In the genomic region with DNA sequence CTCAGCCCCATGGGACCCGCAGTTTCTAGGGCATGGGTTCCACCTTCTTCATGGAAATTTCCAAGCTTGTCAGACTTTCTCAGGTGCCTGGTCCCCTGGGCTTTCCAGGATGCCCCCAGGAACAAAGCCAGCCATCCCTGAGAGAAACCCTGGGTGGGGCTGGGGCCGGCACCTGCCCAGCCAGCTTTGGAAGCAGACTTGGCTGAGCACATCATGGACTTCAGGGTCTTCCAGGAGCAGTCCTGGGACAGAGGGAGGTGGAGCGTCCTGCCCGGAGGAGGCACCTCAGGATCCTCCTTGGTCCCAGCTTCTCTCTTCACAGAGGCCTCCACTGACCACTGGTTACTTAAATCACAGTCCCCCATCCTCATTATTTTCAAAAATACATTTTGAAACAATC, we compare ENCODE assay signal across 2 cellular contexts.
TF ChIP-seq lines count a peak whose summit lies in the region.

No MANE protein-coding gene starts in this region.

TF ChIP-seq in H1, 55 proteins besides CTCF, POLR2A, EP300 and RAD21 (continues in another document):
- TF ChIP-seq CHD1 (IDR thresholded peaks at IDR 0.05; ENCODE audit: low read depth, low read length) = no peak
- no peak for TF ChIP-seq GTF2F1 (IDR thresholded peaks at IDR 0.05; ENCODE audit: borderline replicate concordance, low read depth, low read length)
- TF ChIP-seq SIX5 (IDR thresholded peaks at IDR 0.05; ENCODE audit: low read depth, low read length) = no peak
- TF ChIP-seq RNF2 (IDR thresholded peaks at IDR 0.05; ENCODE audit: borderline replicate concordance, low read depth, low read length, missing control alignments, poor library complexity, severe bottlenecking) = no peak
- no peak for TF ChIP-seq FOSL1 (IDR thresholded peaks at IDR 0.05; ENCODE audit: insufficient read depth, low read depth, low read length)
- TF ChIP-seq RBBP5 (IDR thresholded peaks at IDR 0.05; ENCODE audit: borderline replicate concordance, low read depth, low read length) = no peak
- no peak for TF ChIP-seq EZH2 (IDR thresholded peaks at IDR 0.05; ENCODE audit: low read depth, low read length, severe bottlenecking)
- TF ChIP-seq CBX8 (IDR thresholded peaks at IDR 0.05; ENCODE audit: borderline replicate concordance, low read depth, low read length) = no peak
- TF ChIP-seq BRCA1 (IDR thresholded peaks at IDR 0.05; ENCODE audit: low read depth, low read length) = no peak
- TF ChIP-seq POU5F1 (IDR thresholded peaks at IDR 0.05; ENCODE audit: low read depth, low read length) = no peak
- TF ChIP-seq CTBP2 (IDR thresholded peaks at IDR 0.05; ENCODE audit: borderline replicate concordance, insufficient read depth, insufficient read length, low read length) = no peak
- TF ChIP-seq, protein P1, sequence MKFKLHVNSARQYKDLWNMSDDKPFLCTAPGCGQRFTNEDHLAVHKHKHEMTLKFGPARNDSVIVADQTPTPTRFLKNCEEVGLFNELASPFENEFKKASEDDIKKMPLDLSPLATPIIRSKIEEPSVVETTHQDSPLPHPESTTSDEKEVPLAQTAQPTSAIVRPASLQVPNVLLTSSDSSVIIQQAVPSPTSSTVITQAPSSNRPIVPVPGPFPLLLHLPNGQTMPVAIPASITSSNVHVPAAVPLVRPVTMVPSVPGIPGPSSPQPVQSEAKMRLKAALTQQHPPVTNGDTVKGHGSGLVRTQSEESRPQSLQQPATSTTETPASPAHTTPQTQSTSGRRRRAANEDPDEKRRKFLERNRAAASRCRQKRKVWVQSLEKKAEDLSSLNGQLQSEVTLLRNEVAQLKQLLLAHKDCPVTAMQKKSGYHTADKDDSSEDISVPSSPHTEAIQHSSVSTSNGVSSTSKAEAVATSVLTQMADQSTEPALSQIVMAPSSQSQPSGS (IDR thresholded peaks at IDR 0.05; ENCODE audit: low read length) = no peak
- TF ChIP-seq JUND (IDR thresholded peaks at IDR 0.05; ENCODE audit: low read length) = no peak
- no peak for TF ChIP-seq KDM5A (IDR thresholded peaks at IDR 0.05; ENCODE audit: low read length)
- TF ChIP-seq, protein P2, sequence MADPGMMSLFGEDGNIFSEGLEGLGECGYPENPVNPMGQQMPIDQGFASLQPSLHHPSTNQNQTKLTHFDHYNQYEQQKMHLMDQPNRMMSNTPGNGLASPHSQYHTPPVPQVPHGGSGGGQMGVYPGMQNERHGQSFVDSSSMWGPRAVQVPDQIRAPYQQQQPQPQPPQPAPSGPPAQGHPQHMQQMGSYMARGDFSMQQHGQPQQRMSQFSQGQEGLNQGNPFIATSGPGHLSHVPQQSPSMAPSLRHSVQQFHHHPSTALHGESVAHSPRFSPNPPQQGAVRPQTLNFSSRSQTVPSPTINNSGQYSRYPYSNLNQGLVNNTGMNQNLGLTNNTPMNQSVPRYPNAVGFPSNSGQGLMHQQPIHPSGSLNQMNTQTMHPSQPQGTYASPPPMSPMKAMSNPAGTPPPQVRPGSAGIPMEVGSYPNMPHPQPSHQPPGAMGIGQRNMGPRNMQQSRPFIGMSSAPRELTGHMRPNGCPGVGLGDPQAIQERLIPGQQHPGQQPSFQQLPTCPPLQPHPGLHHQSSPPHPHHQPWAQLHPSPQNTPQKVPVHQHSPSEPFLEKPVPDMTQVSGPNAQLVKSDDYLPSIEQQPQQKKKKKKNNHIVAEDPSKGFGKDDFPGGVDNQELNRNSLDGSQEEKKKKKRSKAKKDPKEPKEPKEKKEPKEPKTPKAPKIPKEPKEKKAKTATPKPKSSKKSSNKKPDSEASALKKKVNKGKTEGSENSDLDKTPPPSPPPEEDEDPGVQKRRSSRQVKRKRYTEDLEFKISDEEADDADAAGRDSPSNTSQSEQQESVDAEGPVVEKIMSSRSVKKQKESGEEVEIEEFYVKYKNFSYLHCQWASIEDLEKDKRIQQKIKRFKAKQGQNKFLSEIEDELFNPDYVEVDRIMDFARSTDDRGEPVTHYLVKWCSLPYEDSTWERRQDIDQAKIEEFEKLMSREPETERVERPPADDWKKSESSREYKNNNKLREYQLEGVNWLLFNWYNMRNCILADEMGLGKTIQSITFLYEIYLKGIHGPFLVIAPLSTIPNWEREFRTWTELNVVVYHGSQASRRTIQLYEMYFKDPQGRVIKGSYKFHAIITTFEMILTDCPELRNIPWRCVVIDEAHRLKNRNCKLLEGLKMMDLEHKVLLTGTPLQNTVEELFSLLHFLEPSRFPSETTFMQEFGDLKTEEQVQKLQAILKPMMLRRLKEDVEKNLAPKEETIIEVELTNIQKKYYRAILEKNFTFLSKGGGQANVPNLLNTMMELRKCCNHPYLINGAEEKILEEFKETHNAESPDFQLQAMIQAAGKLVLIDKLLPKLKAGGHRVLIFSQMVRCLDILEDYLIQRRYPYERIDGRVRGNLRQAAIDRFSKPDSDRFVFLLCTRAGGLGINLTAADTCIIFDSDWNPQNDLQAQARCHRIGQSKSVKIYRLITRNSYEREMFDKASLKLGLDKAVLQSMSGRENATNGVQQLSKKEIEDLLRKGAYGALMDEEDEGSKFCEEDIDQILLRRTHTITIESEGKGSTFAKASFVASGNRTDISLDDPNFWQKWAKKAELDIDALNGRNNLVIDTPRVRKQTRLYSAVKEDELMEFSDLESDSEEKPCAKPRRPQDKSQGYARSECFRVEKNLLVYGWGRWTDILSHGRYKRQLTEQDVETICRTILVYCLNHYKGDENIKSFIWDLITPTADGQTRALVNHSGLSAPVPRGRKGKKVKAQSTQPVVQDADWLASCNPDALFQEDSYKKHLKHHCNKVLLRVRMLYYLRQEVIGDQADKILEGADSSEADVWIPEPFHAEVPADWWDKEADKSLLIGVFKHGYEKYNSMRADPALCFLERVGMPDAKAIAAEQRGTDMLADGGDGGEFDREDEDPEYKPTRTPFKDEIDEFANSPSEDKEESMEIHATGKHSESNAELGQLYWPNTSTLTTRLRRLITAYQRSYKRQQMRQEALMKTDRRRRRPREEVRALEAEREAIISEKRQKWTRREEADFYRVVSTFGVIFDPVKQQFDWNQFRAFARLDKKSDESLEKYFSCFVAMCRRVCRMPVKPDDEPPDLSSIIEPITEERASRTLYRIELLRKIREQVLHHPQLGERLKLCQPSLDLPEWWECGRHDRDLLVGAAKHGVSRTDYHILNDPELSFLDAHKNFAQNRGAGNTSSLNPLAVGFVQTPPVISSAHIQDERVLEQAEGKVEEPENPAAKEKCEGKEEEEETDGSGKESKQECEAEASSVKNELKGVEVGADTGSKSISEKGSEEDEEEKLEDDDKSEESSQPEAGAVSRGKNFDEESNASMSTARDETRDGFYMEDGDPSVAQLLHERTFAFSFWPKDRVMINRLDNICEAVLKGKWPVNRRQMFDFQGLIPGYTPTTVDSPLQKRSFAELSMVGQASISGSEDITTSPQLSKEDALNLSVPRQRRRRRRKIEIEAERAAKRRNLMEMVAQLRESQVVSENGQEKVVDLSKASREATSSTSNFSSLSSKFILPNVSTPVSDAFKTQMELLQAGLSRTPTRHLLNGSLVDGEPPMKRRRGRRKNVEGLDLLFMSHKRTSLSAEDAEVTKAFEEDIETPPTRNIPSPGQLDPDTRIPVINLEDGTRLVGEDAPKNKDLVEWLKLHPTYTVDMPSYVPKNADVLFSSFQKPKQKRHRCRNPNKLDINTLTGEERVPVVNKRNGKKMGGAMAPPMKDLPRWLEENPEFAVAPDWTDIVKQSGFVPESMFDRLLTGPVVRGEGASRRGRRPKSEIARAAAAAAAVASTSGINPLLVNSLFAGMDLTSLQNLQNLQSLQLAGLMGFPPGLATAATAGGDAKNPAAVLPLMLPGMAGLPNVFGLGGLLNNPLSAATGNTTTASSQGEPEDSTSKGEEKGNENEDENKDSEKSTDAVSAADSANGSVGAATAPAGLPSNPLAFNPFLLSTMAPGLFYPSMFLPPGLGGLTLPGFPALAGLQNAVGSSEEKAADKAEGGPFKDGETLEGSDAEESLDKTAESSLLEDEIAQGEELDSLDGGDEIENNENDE (IDR thresholded peaks at IDR 0.05; ENCODE audit: insufficient replicate concordance, low read length) = no peak

TF ChIP-seq in SK-N-SH treated with all-trans-retinoic acid at 6 μM for 48 hours, 23 proteins besides CTCF, POLR2A, EP300 and RAD21:
- TF ChIP-seq ZNF70 (CRISPR knock-in tag; IDR thresholded peaks at IDR 0.05) = no peak
- TF ChIP-seq OSR1 (CRISPR knock-in tag; IDR thresholded peaks at IDR 0.05) = no peak
- TF ChIP-seq BACH2 (CRISPR knock-in tag; IDR thresholded peaks at IDR 0.05; ENCODE audit: borderline replicate concordance) = no peak
- no peak for TF ChIP-seq RARB (CRISPR knock-in tag; IDR thresholded peaks at IDR 0.05)
- TF ChIP-seq PPARA (CRISPR knock-in tag; IDR thresholded peaks at IDR 0.05; ENCODE audit: borderline replicate concordance) = no peak
- TF ChIP-seq, protein P3, sequence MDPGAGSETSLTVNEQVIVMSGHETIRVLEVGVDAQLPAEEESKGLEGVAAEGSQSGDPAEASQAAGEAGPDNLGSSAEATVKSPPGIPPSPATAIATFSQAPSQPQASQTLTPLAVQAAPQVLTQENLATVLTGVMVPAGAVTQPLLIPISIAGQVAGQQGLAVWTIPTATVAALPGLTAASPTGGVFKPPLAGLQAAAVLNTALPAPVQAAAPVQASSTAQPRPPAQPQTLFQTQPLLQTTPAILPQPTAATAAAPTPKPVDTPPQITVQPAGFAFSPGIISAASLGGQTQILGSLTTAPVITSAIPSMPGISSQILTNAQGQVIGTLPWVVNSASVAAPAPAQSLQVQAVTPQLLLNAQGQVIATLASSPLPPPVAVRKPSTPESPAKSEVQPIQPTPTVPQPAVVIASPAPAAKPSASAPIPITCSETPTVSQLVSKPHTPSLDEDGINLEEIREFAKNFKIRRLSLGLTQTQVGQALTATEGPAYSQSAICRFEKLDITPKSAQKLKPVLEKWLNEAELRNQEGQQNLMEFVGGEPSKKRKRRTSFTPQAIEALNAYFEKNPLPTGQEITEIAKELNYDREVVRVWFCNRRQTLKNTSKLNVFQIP (CRISPR knock-in tag; IDR thresholded peaks at IDR 0.05; ENCODE audit: borderline replicate concordance, low read depth) = no peak
- TF ChIP-seq ESRRG (CRISPR knock-in tag; IDR thresholded peaks at IDR 0.05) = no peak
- TF ChIP-seq, protein P4, sequence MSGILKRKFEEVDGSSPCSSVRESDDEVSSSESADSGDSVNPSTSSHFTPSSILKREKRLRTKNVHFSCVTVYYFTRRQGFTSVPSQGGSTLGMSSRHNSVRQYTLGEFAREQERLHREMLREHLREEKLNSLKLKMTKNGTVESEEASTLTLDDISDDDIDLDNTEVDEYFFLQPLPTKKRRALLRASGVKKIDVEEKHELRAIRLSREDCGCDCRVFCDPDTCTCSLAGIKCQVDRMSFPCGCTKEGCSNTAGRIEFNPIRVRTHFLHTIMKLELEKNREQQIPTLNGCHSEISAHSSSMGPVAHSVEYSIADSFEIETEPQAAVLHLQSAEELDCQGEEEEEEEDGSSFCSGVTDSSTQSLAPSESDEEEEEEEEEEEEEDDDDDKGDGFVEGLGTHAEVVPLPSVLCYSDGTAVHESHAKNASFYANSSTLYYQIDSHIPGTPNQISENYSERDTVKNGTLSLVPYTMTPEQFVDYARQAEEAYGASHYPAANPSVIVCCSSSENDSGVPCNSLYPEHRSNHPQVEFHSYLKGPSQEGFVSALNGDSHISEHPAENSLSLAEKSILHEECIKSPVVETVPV (CRISPR knock-in tag; IDR thresholded peaks at IDR 0.05) = no peak
- no peak for TF ChIP-seq ISL1 (CRISPR knock-in tag; IDR thresholded peaks at IDR 0.05)
- TF ChIP-seq TOX (CRISPR knock-in tag; IDR thresholded peaks at IDR 0.05; ENCODE audit: borderline replicate concordance) = no peak
- TF ChIP-seq ZNF565 (CRISPR knock-in tag; conservative IDR thresholded peaks at IDR 0.05; ENCODE audit: low read depth) = no peak
- no peak for TF ChIP-seq CSDC2 (CRISPR knock-in tag; IDR thresholded peaks at IDR 0.05)
- no peak for TF ChIP-seq SNAI2 (CRISPR knock-in tag; IDR thresholded peaks at IDR 0.05)
